8 cellular contexts compared by ENCODE assay signal in the genomic region with DNA sequence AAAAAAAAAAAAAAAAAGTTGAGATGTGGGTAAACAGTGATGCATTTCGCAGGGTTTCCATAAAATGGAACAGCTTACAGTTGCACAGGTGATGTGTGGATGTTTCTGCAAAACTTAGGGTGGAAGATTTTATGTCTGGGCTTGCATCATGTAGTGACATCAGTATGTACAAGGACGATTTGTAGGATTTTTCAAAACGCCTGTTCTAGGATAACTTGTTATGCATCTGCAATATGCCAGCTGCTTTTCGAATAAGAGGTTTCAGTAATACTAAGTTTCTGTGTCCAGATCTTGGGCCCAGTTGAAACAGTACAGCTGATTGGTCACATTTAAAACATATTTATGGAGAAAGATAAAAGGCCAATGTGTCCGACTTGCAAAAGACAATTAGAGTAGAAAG. TPM values are rescaled to one million over a fixed set of nuclear protein-coding genes. Genes with fewer than 3 reads are reported as not detected.
DNase-seq lines count a peak whose midpoint lies in the region; ATAC-seq and TF ChIP-seq lines count a peak whose summit lies in the region.

No MANE protein-coding gene starts in this region.

- peak overlapping the region; percentile 82 for H3K9ac ChIP-seq in mucosa of stomach (ENCODE audit: low read length)

- peaks cover 16% of the 10 kb centered on the region for H3K4me1 ChIP-seq in mucosa of stomach (ENCODE audit: control insufficient read depth, insufficient read depth, low read length)

- DNase-seq in NB4 (ENCODE audit: low read depth) (peak; percentile 45), cerebellar cortex (ENCODE audit: low spot score) (peak; percentile 38), ureter (ENCODE audit: low spot score) (no peak), NCI-H1092 treated with DMSO at 0.1 percent for 48 hours (lab: John Stamatoyannopoulos, UW) (no peak)

- H3K4me3 ChIP-seq in GM12875 (ENCODE audit: low read depth, low read length): peak overlapping the region; percentile 76
- peak overlapping the region; percentile 92 for H3K4me3 ChIP-seq in NB4 (ENCODE audit: low read depth, low read length)
- H3K4me3 ChIP-seq in mucosa of stomach (ENCODE audit: low read length): peak overlapping the region; percentile 73

- TF ChIP-seq CTCF in GM12875 (IDR thresholded peaks at IDR 0.05; ENCODE audit: borderline replicate concordance, insufficient read depth, low read depth, low read length) (no peak), NB4 (IDR thresholded peaks at IDR 0.05; ENCODE audit: low read depth, low read length) (no peak)

- H3K9me3 ChIP-seq in mucosa of stomach (ENCODE audit: control insufficient read depth, low read length): no peaks in the 10 kb centered on the region

- TF ChIP-seq POLR2A in NB4 (IDR thresholded peaks at IDR 0.05; ENCODE audit: extremely low read depth, insufficient read length): no peak

- H3K27me3 ChIP-seq in mucosa of stomach (ENCODE audit: control insufficient read depth, insufficient read depth, low read length): no peaks in the 10 kb centered on the region

- ATAC-seq in HG03457 (IDR thresholded peaks at IDR 0.05; ENCODE audit: unreplicated experiment) (no peak), HG02571 (IDR thresholded peaks at IDR 0.05; ENCODE audit: unreplicated experiment) (no peak)

- no peaks in the 10 kb centered on the region for H3K36me3 ChIP-seq in mucosa of stomach (ENCODE audit: control insufficient read depth, insufficient read depth, low read length)

RNA-seq across cellular contexts. Expression of gene PTPN4, which starts 1.2 kb away (rescaled TPM):
- total RNA-seq in ureter: 48.7 TPM

Comparison
In these comparisons a context has a peak if more than half of its experiments do, and no peak if none do; other contexts are left out.
1. DNase-seq: peak in NB4 (single experiment) and cerebellar cortex (single experiment); none in ureter (single experiment) and NCI-H1092 treated with DMSO at 0.1 percent for 48 hours (single experiment).
2. Peak in every context shown above with its lines, with median percentiles within 50 percentile points of each other: H3K4me3 ChIP-seq.